1 cellular context compared by ENCODE assay signal in the genomic region with DNA sequence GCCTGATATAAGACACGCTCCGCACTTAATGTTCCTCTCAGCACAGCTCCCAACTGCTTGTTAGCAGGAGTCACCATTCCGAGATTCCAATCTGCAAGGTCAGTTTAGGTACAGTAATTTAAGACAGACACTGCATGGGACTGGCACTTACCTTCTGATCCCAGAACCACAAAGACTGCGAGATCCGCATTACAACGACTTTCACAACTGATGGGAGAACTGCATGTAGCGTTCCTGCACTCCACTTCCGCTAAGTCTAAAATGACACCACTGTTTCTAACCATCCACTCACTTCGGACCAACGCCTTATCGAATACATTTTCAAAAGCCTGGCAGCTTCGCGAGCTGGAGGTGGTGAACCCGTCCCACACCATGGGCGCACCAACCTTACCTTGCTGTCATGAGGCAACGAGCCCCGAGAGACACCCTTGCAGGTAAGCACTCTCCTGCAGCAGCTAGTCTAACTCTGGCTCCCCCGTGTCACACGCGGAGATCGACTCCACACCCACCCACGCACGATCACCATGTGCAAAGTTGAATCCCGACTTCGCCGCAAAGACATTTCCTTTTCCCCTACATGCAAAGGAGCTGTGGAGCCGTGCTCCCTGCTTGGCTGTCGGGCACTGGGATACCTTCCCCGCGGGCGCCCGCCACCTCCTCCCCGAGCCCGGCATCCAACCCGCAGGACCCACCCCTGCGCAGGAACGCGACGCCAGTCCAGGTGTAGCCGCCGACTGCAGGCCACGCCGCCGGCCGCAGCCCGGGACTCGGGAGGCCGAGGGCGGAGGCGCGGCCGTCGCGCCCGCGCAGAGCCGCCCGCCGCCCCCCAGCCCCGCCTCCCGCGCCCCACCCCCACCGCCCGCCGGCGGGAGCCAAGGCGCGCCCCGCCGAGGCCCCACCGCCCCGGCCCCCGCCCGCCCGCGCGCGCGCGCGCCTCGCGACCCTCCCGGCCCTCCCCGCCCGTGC.
TF ChIP-seq lines count a peak whose summit lies in the region.

No MANE protein-coding gene starts in this region.

TF ChIP-seq in H1, 55 proteins besides CTCF, POLR2A, EP300 and RAD21:
- TF ChIP-seq GABPA (IDR thresholded peaks at IDR 0.05; ENCODE audit: borderline replicate concordance, insufficient read depth, low read length): no peak
- TF ChIP-seq SIN3A (conservative IDR thresholded peaks at IDR 0.05 in 1 of 2, IDR thresholded peaks at IDR 0.05 in 1 of 2; ENCODE audit: low read depth in 1 of 2, low read length in 2 of 2): peak in 1 of 2 experiments; percentile 51; a peak in 2 of 4 replicates
- TF ChIP-seq TBP (IDR thresholded peaks at IDR 0.05; ENCODE audit: low read depth, low read length): no peak
- no peak for TF ChIP-seq SIRT6 (IDR thresholded peaks at IDR 0.05; ENCODE audit: low read length)
- no peak for TF ChIP-seq RBBP5 (IDR thresholded peaks at IDR 0.05; ENCODE audit: borderline replicate concordance, low read depth, low read length)
- TF ChIP-seq, protein P1, sequence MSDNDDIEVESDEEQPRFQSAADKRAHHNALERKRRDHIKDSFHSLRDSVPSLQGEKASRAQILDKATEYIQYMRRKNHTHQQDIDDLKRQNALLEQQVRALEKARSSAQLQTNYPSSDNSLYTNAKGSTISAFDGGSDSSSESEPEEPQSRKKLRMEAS (IDR thresholded peaks at IDR 0.05): peak; percentile 11; the same call in 1 of the 2 replicates
- no peak for TF ChIP-seq KDM5A (IDR thresholded peaks at IDR 0.05; ENCODE audit: low read length)
- no peak for TF ChIP-seq YY1 (IDR thresholded peaks at IDR 0.05; ENCODE audit: low read depth, low read length)
- no peak for TF ChIP-seq PHF8 (conservative IDR thresholded peaks at IDR 0.05; ENCODE audit: low read depth, low read length)
- TF ChIP-seq CHD1 (IDR thresholded peaks at IDR 0.05; ENCODE audit: low read depth, low read length): no peak
- no peak for TF ChIP-seq RNF2 (IDR thresholded peaks at IDR 0.05; ENCODE audit: borderline replicate concordance, low read depth, low read length, missing control alignments, poor library complexity, severe bottlenecking)
- 0 out of 2 replicates have a peak, but pooled peaks have one; percentile 38 for TF ChIP-seq TEAD4 (IDR thresholded peaks at IDR 0.05; ENCODE audit: low read depth, low read length)
- TF ChIP-seq CHD2 (IDR thresholded peaks at IDR 0.05; ENCODE audit: low read length): no peak
- TF ChIP-seq BRCA1 (IDR thresholded peaks at IDR 0.05; ENCODE audit: low read depth, low read length): no peak
- TF ChIP-seq EGR1 (IDR thresholded peaks at IDR 0.05; ENCODE audit: borderline replicate concordance, low read depth, low read length): no peak
- no peak for TF ChIP-seq ZNF274 (IDR thresholded peaks at IDR 0.05; ENCODE audit: borderline replicate concordance, extremely low read depth, low read length)
- TF ChIP-seq NRF1 (IDR thresholded peaks at IDR 0.05; ENCODE audit: low read depth, low read length): no peak
- no peak for TF ChIP-seq FOSL1 (IDR thresholded peaks at IDR 0.05; ENCODE audit: insufficient read depth, low read depth, low read length)
- no peak for TF ChIP-seq SAP30 (IDR thresholded peaks at IDR 0.05; ENCODE audit: insufficient read depth, insufficient replicate concordance, low read length)
- no peak for TF ChIP-seq SUZ12 (IDR thresholded peaks at IDR 0.05; ENCODE audit: low read length)
- TF ChIP-seq ASH2L (IDR thresholded peaks at IDR 0.05; ENCODE audit: low read length): peak; percentile 37
